9 cellular contexts compared by ENCODE assay signal in genomic region chr14:103393687-103394626, GRCh38. TPM values are rescaled to one million over a fixed set of nuclear protein-coding genes. Genes with fewer than 3 reads are reported as not detected.
DNase-seq lines count a peak whose midpoint lies in the region; ATAC-seq, FAIRE-seq and TF ChIP-seq lines count a peak whose summit lies in the region.
"Had no signal": no experiment of that assay in that cellular context is flagged by ENCODE, and none has a peak within 500 bp of the region (broad histone marks: within the 10 kb centered on the region; RNA-seq: fewer than 3 reads in every experiment).

No MANE protein-coding gene starts in this region.

- H3K4me1 Mint-ChIP-seq in IgD-negative memory B cell: peaks cover 46 to 53% (median 52%) of the 10 kb centered on the region in 3 donors
- H3K4me1 Mint-ChIP-seq in stimulated activated naive B cell treated with anti-CD40 and anti-IgM and Interleukin-4, amounts not matched to agents 10 μg/mL and 1 μg/mL and 100 μg/mL, for 72 hours: peaks cover 27 to 59% of the 10 kb centered on the region in 2 donors

- H3K27ac ChIP-seq in DOHH2 (ENCODE audit: low read depth, low read length) (no peak overlapping the region), tibial artery (peak overlapping the region; percentile 47 to 52)

- peak overlapping the region; percentile 40 for H3K4me2 ChIP-seq in DOHH2 (ENCODE audit: low read length)

- H3K4me3 ChIP-seq in DOHH2 (ENCODE audit: low read length) (no peak overlapping the region), tibial artery (no peak overlapping the region)

- H3K9me2 ChIP-seq in DOHH2 (replicated peaks; ENCODE audit: control insufficient read depth, low read length): no peaks in the 10 kb centered on the region

- intact Hi-C loops in tibial artery (cut with DNase I; ENCODE audit: low total_unique reads): no loop called here

- FAIRE-seq in islet of Langerhans (lab: Jason Lieb, UNC): peak; percentile 45
- FAIRE-seq: TTC549 had no signal

- peak overlapping the region in 2 of 3 donors; percentile 34 to 73 for H3K27ac Mint-ChIP-seq in IgD-negative memory B cell
- no peak overlapping the region for H3K27ac Mint-ChIP-seq in stimulated activated naive B cell treated with anti-CD40 and anti-IgM and Interleukin-4, amounts not matched to agents 10 μg/mL and 1 μg/mL and 100 μg/mL, for 72 hours

- no peaks in the 10 kb centered on the region for H3K9me3 Mint-ChIP-seq in IgD-negative memory B cell
- no peaks in the 10 kb centered on the region for H3K9me3 Mint-ChIP-seq in stimulated activated naive B cell treated with anti-CD40 and anti-IgM and Interleukin-4, amounts not matched to agents 10 μg/mL and 1 μg/mL and 100 μg/mL, for 72 hours

- peak overlapping the region in 2 of 4 donors; percentile 8 to 52 for H3K4me3 Mint-ChIP-seq in IgD-negative memory B cell
- no peak overlapping the region for H3K4me3 Mint-ChIP-seq in stimulated activated naive B cell treated with anti-CD40 and anti-IgM and Interleukin-4, amounts not matched to agents 10 μg/mL and 1 μg/mL and 100 μg/mL, for 72 hours

- H3K4me1 ChIP-seq in DOHH2 (ENCODE audit: control insufficient read depth, low read length) (peaks cover 48% of the 10 kb centered on the region), tibial artery (peaks cover 0 to 89% (median 51%) of the 10 kb centered on the region in 4 donors)

- peak; percentile 58 for DNase-seq in amniotic epithelial cell (ENCODE audit: low read depth)
- no peak for DNase-seq in tibial artery
- DNase-seq in stimulated activated naive B cell treated with anti-CD40 and anti-IgM and Interleukin-4, amounts not matched to agents 10 μg/mL and 1 μg/mL and 100 μg/mL, for 72 hours: no peak
- no peak for DNase-seq in iPS-NIHi7 (ENCODE audit: extremely low spot score)

- H3K36me3 Mint-ChIP-seq in IgD-negative memory B cell: no peaks in the 10 kb centered on the region
- peaks cover 7 to 8% of the 10 kb centered on the region in 2 donors for H3K36me3 Mint-ChIP-seq in stimulated activated naive B cell treated with anti-CD40 and anti-IgM and Interleukin-4, amounts not matched to agents 10 μg/mL and 1 μg/mL and 100 μg/mL, for 72 hours

- H3K9me3 ChIP-seq in DOHH2 (ENCODE audit: control insufficient read depth, insufficient read depth, low read length) (no peaks in the 10 kb centered on the region), tibial artery (no peaks in the 10 kb centered on the region)

- peaks cover 31% of the 10 kb centered on the region for H4K20me1 ChIP-seq in DOHH2 (ENCODE audit: control insufficient read depth, insufficient read depth, low read depth, low read length)

- H3K27me3 Mint-ChIP-seq in IgD-negative memory B cell: no peaks in the 10 kb centered on the region
- H3K27me3 Mint-ChIP-seq in stimulated activated naive B cell treated with anti-CD40 and anti-IgM and Interleukin-4, amounts not matched to agents 10 μg/mL and 1 μg/mL and 100 μg/mL, for 72 hours: no peaks in the 10 kb centered on the region

- H3K79me2 ChIP-seq in DOHH2 (ENCODE audit: control insufficient read depth, low read length): peaks cover 99% of the 10 kb centered on the region

- no peak for ATAC-seq in stimulated activated naive B cell treated with anti-CD40 and anti-IgM and Interleukin-4, amounts not matched to agents 10 μg/mL and 1 μg/mL and 100 μg/mL, for 72 hours (replicated peaks)
- no peak for ATAC-seq in HG03045 (IDR thresholded peaks at IDR 0.05; ENCODE audit: unreplicated experiment)

- H3F3A ChIP-seq in DOHH2 (ENCODE audit: control insufficient read depth, insufficient read depth): peaks cover 13% of the 10 kb centered on the region

- H3K27me3 ChIP-seq in DOHH2 (ENCODE audit: control insufficient read depth, low read length): no peaks in the 10 kb centered on the region
- no peaks in the 10 kb centered on the region for H3K27me3 ChIP-seq in tibial artery

- no peaks in the 10 kb centered on the region; the same call in 1 of the 2 replicates for H3K36me3 ChIP-seq in DOHH2 (ENCODE audit: control insufficient read depth, low read length)
- H3K36me3 ChIP-seq in tibial artery: no peaks in the 10 kb centered on the region

- TF ChIP-seq CTCF in DOHH2 (IDR thresholded peaks at IDR 0.05; ENCODE audit: low read depth, low read length, poor library complexity, severe bottlenecking): peak; percentile 90
- peak; percentile 70 to 86 for TF ChIP-seq CTCF in tibial artery (IDR thresholded peaks at IDR 0.05)

RNA-seq across cellular contexts. Expression of gene MARK3, which starts 8.7 kb away (rescaled TPM):
- polyA plus RNA-seq in IgD-negative memory B cell: 40.3 TPM

RNA-seq across cellular contexts. Expression of gene EIF5, which starts 59.9 kb away (rescaled TPM):
- polyA plus RNA-seq in IgD-negative memory B cell: 372 TPM
